ENCODE assay signal across 14 cellular contexts in the genomic region with DNA sequence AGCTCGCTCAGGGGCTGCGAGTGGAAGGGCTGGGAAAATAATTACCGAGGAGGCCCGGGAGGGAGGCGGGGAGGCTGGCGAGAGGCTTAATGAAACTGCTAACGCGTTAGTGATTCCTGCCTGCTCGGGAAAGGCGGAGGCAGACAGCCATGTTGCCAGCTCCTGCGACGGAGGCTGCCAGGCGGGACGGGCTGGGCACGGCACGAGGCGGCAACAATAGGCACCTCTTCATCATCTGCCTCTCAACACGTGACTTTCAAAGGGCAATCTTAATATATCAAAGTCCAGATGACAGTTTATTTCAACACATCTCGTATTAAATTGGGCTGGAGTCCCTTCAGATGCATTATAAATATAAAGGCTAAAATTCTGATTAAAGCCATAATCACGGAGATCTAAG.
"Had no signal": no experiment of that assay in that cellular context is flagged by ENCODE, and none has a peak within 500 bp of the region (broad histone marks: within the 10 kb centered on the region; RNA-seq: fewer than 3 reads in every experiment).

No MANE protein-coding gene starts in this region.

- ATAC-seq: esophagus mucosa; SK-N-SH treated with all-trans-retinoic acid at 6 μM for 48 hours; stimulated activated naive CD8-positive, alpha-beta T cell treated with anti-CD3 and anti-CD28 coated beads, Interleukin-15, amount 100 ng/mL, for 72 hours; T-helper 17 cell; WTC11 had no signal

- FAIRE-seq: endometrium had no signal

- H3K36me3 ChIP-seq: ovary, tibial artery had no signal

- H3K27ac ChIP-seq: ovary, tibial artery had no signal

- DNase-seq: activated CD4-positive, alpha-beta T cell treated with anti-CD3 and anti-CD28 coated beads, Interleukin-2, amount 10 ng/mL, durations not matched to agents 24 days and 14 days; activated naive CD4-positive, alpha-beta T cell treated with Interleukin-2 at 50 U/mL for 16 hours; cerebellar nuclear complex; nephron progenitor cell; ovary; retina; stimulated activated CD4-positive, alpha-beta T cell treated with anti-CD3 and anti-CD28 coated beads, Interleukin-4, amount 100 ng/mL, for 4 hours; stimulated activated naive CD8-positive, alpha-beta T cell treated with anti-CD3 and anti-CD28 coated beads, Interleukin-15, amount 100 ng/mL, for 72 hours; T-helper 17 cell; tibial artery had no signal

- H3K9me3 ChIP-seq: ovary, tibial artery had no signal

- H3K27me3 ChIP-seq: ovary had no signal

- H3K4me3 ChIP-seq: ovary, tibial artery had no signal
